Comparison of ENCODE assay signal across 8 cellular contexts in the genomic region with DNA sequence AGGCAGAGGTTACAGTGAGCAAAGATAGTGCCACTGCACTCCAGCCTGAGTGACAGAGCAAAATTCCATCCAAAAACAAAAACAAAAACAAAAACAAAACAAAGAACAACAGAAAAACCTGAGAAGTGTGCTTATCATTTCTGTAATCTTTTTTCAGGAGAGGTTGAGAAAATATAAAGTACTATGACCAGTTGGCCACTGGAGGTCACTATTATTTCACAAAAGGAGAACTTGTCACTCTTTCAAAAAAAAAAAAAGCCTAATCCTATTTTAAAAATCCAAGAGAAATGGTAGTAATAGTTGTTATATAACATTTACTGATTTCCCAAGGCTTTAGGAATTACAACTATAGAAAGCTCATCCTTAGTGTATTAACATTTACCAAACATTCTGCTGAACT. TPM values are rescaled to one million over a fixed set of nuclear protein-coding genes. Genes with fewer than 3 reads are reported as not detected.
A peak's percentile ranks its signal among the peaks of the same experiment; 100 is the strongest.
DNase-seq lines count a peak whose midpoint lies in the region; ATAC-seq, FAIRE-seq and TF ChIP-seq lines count a peak whose summit lies in the region.

No MANE protein-coding gene starts in this region.

- H3K27ac ChIP-seq in DND-41 (ENCODE audit: low read length) (no peak overlapping the region), Karpas-422 (ENCODE audit: low read length) (no peak overlapping the region), VCaP (no peak overlapping the region), kidney (ENCODE audit: low read depth in 2 of 2, low read length in 2 of 2) (no peak overlapping the region)

- H3K9me3 ChIP-seq in DND-41 (ENCODE audit: insufficient read depth, low read length, severe bottlenecking) (peaks cover 2% of the 10 kb centered on the region), Karpas-422 (ENCODE audit: low read length) (no peaks in the 10 kb centered on the region), kidney (ENCODE audit: control insufficient read depth in 1 of 2, low read length in 2 of 2) (no peaks in the 10 kb centered on the region)

- no peaks in the 10 kb centered on the region for H3K79me2 ChIP-seq in DND-41 (ENCODE audit: insufficient read depth, low read length)
- no peaks in the 10 kb centered on the region for H3K79me2 ChIP-seq in Karpas-422 (ENCODE audit: low read length)

- no peaks in the 10 kb centered on the region for H3K36me3 ChIP-seq in DND-41 (ENCODE audit: insufficient read depth, low read length)
- no peaks in the 10 kb centered on the region for H3K36me3 ChIP-seq in Karpas-422 (ENCODE audit: insufficient read depth, low read length)
- no peaks in the 10 kb centered on the region for H3K36me3 ChIP-seq in kidney (ENCODE audit: control insufficient read depth in 1 of 2, insufficient read depth in 2 of 2, low read length in 2 of 2)

- no peaks in the 10 kb centered on the region for H3K9me2 ChIP-seq in Karpas-422 (replicated peaks; ENCODE audit: insufficient read depth, low read length)

- TF ChIP-seq CTCF in DND-41 (IDR thresholded peaks at IDR 0.05; ENCODE audit: borderline replicate concordance, extremely low read depth, low read length, poor library complexity, severe bottlenecking) (peak; percentile 51), VCaP (conservative IDR thresholded peaks at IDR 0.05) (peak; percentile 68), kidney (IDR thresholded peaks at IDR 0.05; ENCODE audit: borderline replicate concordance, extremely low read depth, insufficient read depth) (peak; percentile 57)

- no peak overlapping the region for H3K4me2 ChIP-seq in DND-41 (ENCODE audit: insufficient read depth, low read length)
- H3K4me2 ChIP-seq in Karpas-422 (ENCODE audit: low read depth, low read length, poor library complexity, severe bottlenecking) = no peak overlapping the region

- FAIRE-seq in kidney (lab: Jason Lieb, UNC) = peak; percentile 98

- no peak overlapping the region for H3K9ac ChIP-seq in DND-41 (ENCODE audit: low read depth, low read length)
- no peak overlapping the region for H3K9ac ChIP-seq in Karpas-422 (ENCODE audit: low read length)
- no peak overlapping the region for H3K9ac ChIP-seq in kidney (ENCODE audit: low read length in 2 of 2)

- H4K20me1 ChIP-seq in DND-41 (ENCODE audit: insufficient read depth, low read length) (no peaks in the 10 kb centered on the region), Karpas-422 (ENCODE audit: insufficient read depth, low read depth, low read length) (no peaks in the 10 kb centered on the region)

- no peak for ATAC-seq in DND-41 (ENCODE audit: insufficient read depth, low read depth)
- no peak for ATAC-seq in HG02840 (IDR thresholded peaks at IDR 0.05; ENCODE audit: low FRiP score, unreplicated experiment)

- no peak overlapping the region for H2AFZ ChIP-seq in DND-41 (ENCODE audit: low read depth, low read length)
- no peak overlapping the region for H2AFZ ChIP-seq in Karpas-422 (ENCODE audit: low read length)

- no peaks in the 10 kb centered on the region for H3K4me1 ChIP-seq in DND-41 (ENCODE audit: insufficient read depth, low read length)
- H3K4me1 ChIP-seq in Karpas-422 (ENCODE audit: low read length) = no peaks in the 10 kb centered on the region
- H3K4me1 ChIP-seq in kidney (ENCODE audit: control insufficient read depth in 1 of 2, insufficient read depth in 1 of 2, low read depth in 1 of 2, low read length in 2 of 2) = no peaks in the 10 kb centered on the region

- H3K4me3 ChIP-seq in DND-41 (ENCODE audit: low read depth in 1 of 2, low read length in 2 of 2) (no peak overlapping the region), Karpas-422 (ENCODE audit: low read length) (no peak overlapping the region), kidney (ENCODE audit: low read length in 2 of 2) (no peak overlapping the region)

- no peak for DNase-seq in DND-41
- peak; percentile 73 for DNase-seq in Karpas-422
- no peak for DNase-seq in kidney
- DNase-seq in mucosa of gallbladder (ENCODE audit: low spot score) = no peak
- DNase-seq in NCI-H524 treated with DMSO at 0.1 percent for 48 hours (lab: John Stamatoyannopoulos, UW) = no peak
- DNase-seq in GM19240 (ENCODE audit: insufficient read length, low spot score) = no peak

- intact Hi-C loops in kidney (cut with DNase I) = no loop called here

- H3K27me3 ChIP-seq in DND-41 (ENCODE audit: insufficient read depth, low read length, poor library complexity) (no peaks in the 10 kb centered on the region), Karpas-422 (ENCODE audit: low read length) (no peaks in the 10 kb centered on the region)

RNA-seq across cellular contexts. Expression of a gene that starts 24.9 kb away (rescaled TPM):
- not detected in 2 replicates for total RNA-seq in Karpas-422 (2014; rRNA removed; shearing (Covaris generic); ENCODE audit: low replicate concordance)
- total RNA-seq in kidney (34.2 TPM), mucosa of gallbladder (20.5 TPM)
- polyA plus RNA-seq in kidney (ENCODE audit: insufficient read depth, low read depth, low replicate concordance) = 5.0 TPM

Comparison
In these comparisons a context has a peak if more than half of its experiments do, and no peak if none do; other contexts are left out.
1. RNA of a gene that starts 24.9 kb away (total RNA-seq): 34.2 TPM in kidney (single experiment) and 20.5 TPM in mucosa of gallbladder (single experiment); not detected in Karpas-422; every median in the first group is over 10 times any median in the second.
2. Peak in every context shown above with its lines, with median percentiles within 50 percentile points of each other: CTCF ChIP-seq.